Comparison of ENCODE assay signal across 9 cellular contexts in the genomic region with DNA sequence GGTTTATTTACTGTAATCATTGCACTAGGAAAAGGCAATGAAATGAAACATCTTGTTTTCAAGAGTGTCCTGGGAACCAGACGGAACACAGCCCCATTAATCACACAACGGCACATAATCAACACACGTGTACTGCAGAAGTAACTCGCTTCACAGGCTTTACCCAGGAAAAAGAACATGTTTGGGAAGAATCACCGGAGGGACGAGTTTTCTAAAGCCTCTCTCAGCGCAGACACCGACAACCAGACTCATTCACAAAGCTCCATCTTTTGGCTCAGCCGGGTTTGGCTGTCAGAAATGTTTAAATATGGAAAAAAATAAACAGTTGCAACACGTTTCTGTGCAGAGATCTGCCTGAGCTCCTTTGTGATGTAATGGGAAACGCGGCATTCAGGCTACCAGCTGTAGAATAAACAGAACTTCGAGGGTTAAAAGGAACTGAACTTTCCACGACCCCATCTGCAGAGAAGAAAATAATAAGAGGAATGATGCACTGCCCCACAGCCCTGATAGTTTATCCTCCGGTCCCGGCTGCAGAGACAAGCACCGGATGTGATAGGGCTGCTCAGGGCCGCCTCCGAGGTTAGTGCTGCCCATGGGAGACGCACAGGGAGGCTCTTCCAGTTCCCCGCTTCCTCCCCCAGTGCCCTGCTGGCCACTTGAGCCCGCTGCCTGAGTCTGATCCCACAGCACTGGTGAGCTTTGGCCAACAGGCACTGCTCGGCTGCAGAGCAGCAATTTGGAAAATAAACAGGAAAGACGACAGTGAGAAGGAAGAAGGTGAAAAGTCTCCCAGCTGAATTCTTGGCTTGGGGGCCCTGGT.
DNase-seq lines count a peak whose midpoint lies in the region; ATAC-seq and TF ChIP-seq lines count a peak whose summit lies in the region.
"Had no signal": no experiment of that assay in that cellular context is flagged by ENCODE, and none has a peak within 500 bp of the region (broad histone marks: within the 10 kb centered on the region; RNA-seq: fewer than 3 reads in every experiment).

No MANE protein-coding gene starts in this region.

- POLR2A ChIA-PET in WTC11 (lab: Charles Lee) = no interaction called here

- peaks cover 2% of the 10 kb centered on the region; the same call in 1 of the 2 replicates for H3K36me3 Mint-ChIP-seq in WTC11
- H3K36me3 Mint-ChIP-seq in stimulated activated naive B cell treated with anti-CD40 and anti-IgM and Interleukin-4, amounts not matched to agents 10 μg/mL and 1 μg/mL and 100 μg/mL, for 72 hours = peaks cover 46 to 56% of the 10 kb centered on the region in 2 donors

- CTCF ChIA-PET in WTC11 (lab: Charles Lee) = no interaction called here

- no peaks in the 10 kb centered on the region for H3K27me3 Mint-ChIP-seq in WTC11 (ENCODE audit: low read depth)
- no peaks in the 10 kb centered on the region for H3K27me3 Mint-ChIP-seq in stimulated activated naive B cell treated with anti-CD40 and anti-IgM and Interleukin-4, amounts not matched to agents 10 μg/mL and 1 μg/mL and 100 μg/mL, for 72 hours
- H3K27me3 Mint-ChIP-seq: activated T-helper 17 cell treated with anti-CD3 and anti-CD28 coated beads, Interleukin-2, amount 50 U/mL, for 72 hours had no signal

- peak overlapping the region; percentile 85 for H3K27ac Mint-ChIP-seq in WTC11
- H3K27ac Mint-ChIP-seq in stimulated activated naive B cell treated with anti-CD40 and anti-IgM and Interleukin-4, amounts not matched to agents 10 μg/mL and 1 μg/mL and 100 μg/mL, for 72 hours = no peak overlapping the region
- H3K27ac Mint-ChIP-seq: activated T-helper 17 cell treated with anti-CD3 and anti-CD28 coated beads, Interleukin-2, amount 50 U/mL, for 72 hours had no signal

- no peak overlapping the region for H3K4me3 ChIP-seq in skeletal muscle cell (ENCODE audit: low read depth, low read length)

- intact Hi-C loops in left cardiac atrium (cut with DNase I) = loop anchor here (5.0 to 10.0 kb wide), 5 partner anchors 38 to 112 kb away; no protein-coding TSS in a partner anchor

- no peaks in the 10 kb centered on the region for H3K9me3 Mint-ChIP-seq in WTC11
- no peaks in the 10 kb centered on the region for H3K9me3 Mint-ChIP-seq in stimulated activated naive B cell treated with anti-CD40 and anti-IgM and Interleukin-4, amounts not matched to agents 10 μg/mL and 1 μg/mL and 100 μg/mL, for 72 hours
- H3K9me3 Mint-ChIP-seq: activated T-helper 17 cell treated with anti-CD3 and anti-CD28 coated beads, Interleukin-2, amount 50 U/mL, for 72 hours had no signal

- DNase-seq in H4 (ENCODE audit: low spot score) = peak; percentile 90
- DNase-seq in WTC11 (ENCODE audit: low spot score) = no peak
- DNase-seq in left cardiac atrium = peak; percentile 86
- DNase-seq in skeletal muscle cell (ENCODE audit: low read depth) = peak; percentile 92
- DNase-seq in NCI-H146 (lab: John Stamatoyannopoulos, UW) = no peak
- no peak for DNase-seq in stimulated activated naive B cell treated with anti-CD40 and anti-IgM and Interleukin-4, amounts not matched to agents 10 μg/mL and 1 μg/mL and 100 μg/mL, for 72 hours

- H3K4me1 Mint-ChIP-seq in WTC11 = peaks cover 17% of the 10 kb centered on the region
- H3K4me1 Mint-ChIP-seq in stimulated activated naive B cell treated with anti-CD40 and anti-IgM and Interleukin-4, amounts not matched to agents 10 μg/mL and 1 μg/mL and 100 μg/mL, for 72 hours = peaks cover 0 to 2% of the 10 kb centered on the region in 2 donors
- H3K4me1 Mint-ChIP-seq: activated T-helper 17 cell treated with anti-CD3 and anti-CD28 coated beads, Interleukin-2, amount 50 U/mL, for 72 hours had no signal

- no peak overlapping the region for H3K4me3 Mint-ChIP-seq in WTC11
- H3K4me3 Mint-ChIP-seq in stimulated activated naive B cell treated with anti-CD40 and anti-IgM and Interleukin-4, amounts not matched to agents 10 μg/mL and 1 μg/mL and 100 μg/mL, for 72 hours = no peak overlapping the region
- H3K4me3 Mint-ChIP-seq: activated T-helper 17 cell treated with anti-CD3 and anti-CD28 coated beads, Interleukin-2, amount 50 U/mL, for 72 hours had no signal

- ATAC-seq in WTC11 (peak; percentile 19; the same call in 1 of the 2 replicates), left cardiac atrium (peak; percentile 56 to 63), HG02884 (IDR thresholded peaks at IDR 0.05; ENCODE audit: unreplicated experiment) (no peak), HG02981 (IDR thresholded peaks at IDR 0.05; ENCODE audit: unreplicated experiment) (no peak)
- no peak for ATAC-seq in stimulated activated naive B cell treated with anti-CD40 and anti-IgM and Interleukin-4, amounts not matched to agents 10 μg/mL and 1 μg/mL and 100 μg/mL, for 72 hours (replicated peaks)
- ATAC-seq: activated T-helper 17 cell treated with anti-CD3 and anti-CD28 coated beads, Interleukin-2, amount 50 U/mL, for 72 hours had no signal

- TF ChIP-seq CTCF in WTC11 (IDR thresholded peaks at IDR 0.05) = no peak

TF ChIP-seq in WTC11, 78 proteins besides CTCF, POLR2A, EP300 and RAD21:
- TF ChIP-seq GABPB1 (CRISPR knock-in tag; IDR thresholded peaks at IDR 0.05) = peak; percentile 81
- TF ChIP-seq MXD4 (CRISPR knock-in tag; IDR thresholded peaks at IDR 0.05; ENCODE audit: borderline replicate concordance) = no peak

Comparison
In these comparisons a context has a peak if more than half of its experiments do, and no peak if none do; other contexts are left out.
1. DNase-seq: peak in H4 (single experiment), left cardiac atrium (single experiment) and skeletal muscle cell (single experiment); none in WTC11 (single experiment), NCI-H146 (single experiment) and stimulated activated naive B cell treated with anti-CD40 and anti-IgM and Interleukin-4, amounts not matched to agents 10 μg/mL and 1 μg/mL and 100 μg/mL, for 72 hours (single experiment).
2. ATAC-seq: peak in WTC11 (single experiment) and left cardiac atrium (2 of 2); none in HG02884 (single experiment), HG02981 (single experiment) and stimulated activated naive B cell treated with anti-CD40 and anti-IgM and Interleukin-4, amounts not matched to agents 10 μg/mL and 1 μg/mL and 100 μg/mL, for 72 hours (0 of 2).